In genomic region chr1:87513270-87513669, GRCh38 we compare ENCODE assay signal across 18 cellular contexts.
DNase-seq lines count a peak whose midpoint lies in the region; ATAC-seq and TF ChIP-seq lines count a peak whose summit lies in the region.
"Had no signal": no experiment of that assay in that cellular context is flagged by ENCODE, and none has a peak within 500 bp of the region (broad histone marks: within the 10 kb centered on the region; RNA-seq: fewer than 3 reads in every experiment).

No MANE protein-coding gene starts in this region.

- H3K27me3 Mint-ChIP-seq in WTC11 (ENCODE audit: low read depth): no peaks in the 10 kb centered on the region
- H3K27me3 Mint-ChIP-seq in activated CD8-positive, alpha-beta memory T cell treated with anti-CD3 and anti-CD28 coated beads, Interleukin-2, amount 10 ng/mL, durations not matched to agents 7 days and 5 days: peaks cover 16% of the 10 kb centered on the region

- DNase-seq in A172 (ENCODE audit: low spot score): peak; percentile 10
- peak; percentile 36 for DNase-seq in HEK293T (ENCODE audit: extremely low spot score)
- no peak for DNase-seq in WTC11 (ENCODE audit: low spot score)
- peak; percentile 50 for DNase-seq in iris pigment epithelial cell (ENCODE audit: low read depth)
- no peak for DNase-seq in esophagus squamous epithelium (lab: John Stamatoyannopoulos, UW)
- DNase-seq in stomach: no peak
- DNase-seq in NCI-H1436 (lab: John Stamatoyannopoulos, UW): no peak
- DNase-seq in activated CD8-positive, alpha-beta memory T cell treated with anti-CD3 and anti-CD28 coated beads, Interleukin-2, amount 10 ng/mL, durations not matched to agents 7 days and 5 days: no peak
- DNase-seq: activated CD4-positive, alpha-beta T cell treated with anti-CD3 and anti-CD28 coated beads, Interleukin-2, amount 50 U/mL, for 1 hour; activated naive CD8-positive, alpha-beta T cell treated with anti-CD3 and anti-CD28 coated beads, Interleukin-2, amount 10 ng/mL, durations not matched to agents 7 days and 5 days; activated T-cell treated with anti-CD3 and anti-CD28 coated beads, Interleukin-2, amount 50 U/mL, for 4 hours; endodermal cell; NCI-H1417 treated with DMSO at 0.1 percent for 48 hours; NCI-H526; nephron progenitor cell; PC-9 had no signal

- 52 to 66% methylated on average over 3 of the region's 3 CpGs for WGBS in esophagus squamous epithelium, 2 donors
- 59 to 64% (median 62%) methylated on average over 3 of the region's 3 CpGs for WGBS in stomach, 5 donors

- peak; percentile 53 for ATAC-seq in WTC11
- ATAC-seq in activated CD8-positive, alpha-beta memory T cell treated with anti-CD3 and anti-CD28 coated beads, Interleukin-2, amount 10 ng/mL, durations not matched to agents 7 days and 5 days: no peak
- ATAC-seq: activated T-cell treated with anti-CD3 and anti-CD28 coated beads, Interleukin-2, amount 50 U/mL, for 4 hours had no signal

- no peaks in the 10 kb centered on the region for H3K9me3 ChIP-seq in esophagus squamous epithelium
- no peaks in the 10 kb centered on the region for H3K9me3 ChIP-seq in stomach

- H3K4me1 ChIP-seq in esophagus squamous epithelium (peaks cover 0 to 5% (median 0%) of the 10 kb centered on the region in 3 donors), stomach (no peaks in the 10 kb centered on the region)
- H3K4me1 ChIP-seq: foreskin keratinocyte had no signal

- TF ChIP-seq POLR2A in esophagus squamous epithelium (IDR thresholded peaks at IDR 0.05) (no peak), stomach (IDR thresholded peaks at IDR 0.05) (no peak)

- peaks cover 6% of the 10 kb centered on the region for H3K4me1 Mint-ChIP-seq in WTC11
- no peaks in the 10 kb centered on the region for H3K4me1 Mint-ChIP-seq in activated CD8-positive, alpha-beta memory T cell treated with anti-CD3 and anti-CD28 coated beads, Interleukin-2, amount 10 ng/mL, durations not matched to agents 7 days and 5 days
- H3K4me1 Mint-ChIP-seq: activated naive CD8-positive, alpha-beta T cell treated with anti-CD3 and anti-CD28 coated beads, Interleukin-2, amount 10 ng/mL, durations not matched to agents 7 days and 5 days had no signal

- no peak overlapping the region for H3K4me3 Mint-ChIP-seq in WTC11
- H3K4me3 Mint-ChIP-seq in activated CD8-positive, alpha-beta memory T cell treated with anti-CD3 and anti-CD28 coated beads, Interleukin-2, amount 10 ng/mL, durations not matched to agents 7 days and 5 days: no peak overlapping the region
- H3K4me3 Mint-ChIP-seq: activated naive CD8-positive, alpha-beta T cell treated with anti-CD3 and anti-CD28 coated beads, Interleukin-2, amount 10 ng/mL, durations not matched to agents 7 days and 5 days; activated T-cell treated with anti-CD3 and anti-CD28 coated beads, Interleukin-2, amount 50 U/mL, for 4 hours; endodermal cell; nephron progenitor cell; stimulated activated naive CD8-positive, alpha-beta T cell treated with anti-CD3 and anti-CD28 coated beads, Interleukin-15, Interleukin-2, amounts not matched to agents 100 ng/mL and 50 ng/mL, for 24 hours had no signal

- intact Hi-C loops in esophagus squamous epithelium (cut with DNase I): no loop called here
- intact Hi-C loops in stomach (cut with DNase I; ENCODE audit: low total_unique reads): no loop called here

- H3K27ac Mint-ChIP-seq in WTC11: no peak overlapping the region
- no peak overlapping the region for H3K27ac Mint-ChIP-seq in activated CD8-positive, alpha-beta memory T cell treated with anti-CD3 and anti-CD28 coated beads, Interleukin-2, amount 10 ng/mL, durations not matched to agents 7 days and 5 days
- H3K27ac Mint-ChIP-seq: activated naive CD8-positive, alpha-beta T cell treated with anti-CD3 and anti-CD28 coated beads, Interleukin-2, amount 10 ng/mL, durations not matched to agents 7 days and 5 days; endodermal cell; nephron progenitor cell; stimulated activated naive CD8-positive, alpha-beta T cell treated with anti-CD3 and anti-CD28 coated beads, Interleukin-15, Interleukin-2, amounts not matched to agents 100 ng/mL and 50 ng/mL, for 24 hours had no signal

- TF ChIP-seq EP300 in stomach (IDR thresholded peaks at IDR 0.05): no peak

- POLR2A ChIA-PET in HEK293T (lab: Yijun Ruan, JAX) (no interaction called here), WTC11 (lab: Charles Lee) (interaction anchor here (1.0 to 1.1 kb wide), 2 partner anchors 182 to 185 kb away, joined by 3 to 4 read pairs; no protein-coding TSS in a partner anchor)

- H3K36me3 ChIP-seq in esophagus squamous epithelium: no peaks in the 10 kb centered on the region
- no peaks in the 10 kb centered on the region for H3K36me3 ChIP-seq in stomach

- H3K9me3 Mint-ChIP-seq in WTC11: peaks cover 8% of the 10 kb centered on the region; the same call in 1 of the 2 replicates
- no peaks in the 10 kb centered on the region for H3K9me3 Mint-ChIP-seq in activated CD8-positive, alpha-beta memory T cell treated with anti-CD3 and anti-CD28 coated beads, Interleukin-2, amount 10 ng/mL, durations not matched to agents 7 days and 5 days (ENCODE audit: low read depth)
- H3K9me3 Mint-ChIP-seq: activated naive CD8-positive, alpha-beta T cell treated with anti-CD3 and anti-CD28 coated beads, Interleukin-2, amount 10 ng/mL, durations not matched to agents 7 days and 5 days; endodermal cell; nephron progenitor cell; stimulated activated naive CD8-positive, alpha-beta T cell treated with anti-CD3 and anti-CD28 coated beads, Interleukin-15, Interleukin-2, amounts not matched to agents 100 ng/mL and 50 ng/mL, for 24 hours had no signal

- CTCF ChIA-PET in HEK293T (lab: Yijun Ruan, JAX) (no interaction called here), WTC11 (lab: Charles Lee) (no interaction called here)
- CTCF ChIA-PET in activated CD8-positive, alpha-beta memory T cell treated with anti-CD3 and anti-CD28 coated beads, Interleukin-2, amount 10 ng/mL, durations not matched to agents 7 days and 5 days (lab: Charles Lee): no interaction called here

- H3K27ac ChIP-seq in esophagus squamous epithelium (no peak overlapping the region), stomach (no peak overlapping the region)
- H3K27ac ChIP-seq: foreskin keratinocyte, PC-9 had no signal

- no peaks in the 10 kb centered on the region for H3K27me3 ChIP-seq in esophagus squamous epithelium
- H3K27me3 ChIP-seq in stomach: no peaks in the 10 kb centered on the region
- H3K27me3 ChIP-seq: foreskin keratinocyte had no signal

- H3K4me3 ChIP-seq in esophagus squamous epithelium: no peak overlapping the region
- H3K4me3 ChIP-seq in stomach: no peak overlapping the region
- H3K4me3 ChIP-seq: PC-9 had no signal

- TF ChIP-seq CTCF in WTC11 (IDR thresholded peaks at IDR 0.05) (no peak), esophagus squamous epithelium (IDR thresholded peaks at IDR 0.05) (no peak), stomach (IDR thresholded peaks at IDR 0.05) (no peak)

- no peaks in the 10 kb centered on the region for H3K36me3 Mint-ChIP-seq in WTC11
- H3K36me3 Mint-ChIP-seq in activated CD8-positive, alpha-beta memory T cell treated with anti-CD3 and anti-CD28 coated beads, Interleukin-2, amount 10 ng/mL, durations not matched to agents 7 days and 5 days: no peaks in the 10 kb centered on the region
- H3K36me3 Mint-ChIP-seq: activated naive CD8-positive, alpha-beta T cell treated with anti-CD3 and anti-CD28 coated beads, Interleukin-2, amount 10 ng/mL, durations not matched to agents 7 days and 5 days had no signal

TF ChIP-seq in HEK293T, 16 proteins besides CTCF, POLR2A, EP300 and RAD21:
- no peak for TF ChIP-seq LEF1 (IDR thresholded peaks at IDR 0.05; ENCODE audit: borderline replicate concordance)
- TF ChIP-seq FOXK2 (IDR thresholded peaks at IDR 0.05): no peak
- TF ChIP-seq SP1 (IDR thresholded peaks at IDR 0.05): no peak
- TF ChIP-seq, protein P1, sequence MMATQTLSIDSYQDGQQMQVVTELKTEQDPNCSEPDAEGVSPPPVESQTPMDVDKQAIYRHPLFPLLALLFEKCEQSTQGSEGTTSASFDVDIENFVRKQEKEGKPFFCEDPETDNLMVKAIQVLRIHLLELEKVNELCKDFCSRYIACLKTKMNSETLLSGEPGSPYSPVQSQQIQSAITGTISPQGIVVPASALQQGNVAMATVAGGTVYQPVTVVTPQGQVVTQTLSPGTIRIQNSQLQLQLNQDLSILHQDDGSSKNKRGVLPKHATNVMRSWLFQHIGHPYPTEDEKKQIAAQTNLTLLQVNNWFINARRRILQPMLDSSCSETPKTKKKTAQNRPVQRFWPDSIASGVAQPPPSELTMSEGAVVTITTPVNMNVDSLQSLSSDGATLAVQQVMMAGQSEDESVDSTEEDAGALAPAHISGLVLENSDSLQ (IDR thresholded peaks at IDR 0.05): no peak
- no peak for TF ChIP-seq HDGF (IDR thresholded peaks at IDR 0.05; ENCODE audit: borderline replicate concordance)
- no peak for TF ChIP-seq FOXA1 (IDR thresholded peaks at IDR 0.05)
- TF ChIP-seq FOXM1 (IDR thresholded peaks at IDR 0.05; ENCODE audit: borderline replicate concordance): no peak
- no peak for TF ChIP-seq BHLHE40 (IDR thresholded peaks at IDR 0.05; ENCODE audit: borderline replicate concordance)
- no peak for TF ChIP-seq ARNT (IDR thresholded peaks at IDR 0.05)
- TF ChIP-seq CTBP1 (IDR thresholded peaks at IDR 0.05; ENCODE audit: borderline replicate concordance): no peak
- TF ChIP-seq ELF4 (IDR thresholded peaks at IDR 0.05): no peak

TF ChIP-seq in WTC11, 78 proteins besides CTCF, POLR2A, EP300 and RAD21 (continues in another document):
- TF ChIP-seq, protein P2, sequence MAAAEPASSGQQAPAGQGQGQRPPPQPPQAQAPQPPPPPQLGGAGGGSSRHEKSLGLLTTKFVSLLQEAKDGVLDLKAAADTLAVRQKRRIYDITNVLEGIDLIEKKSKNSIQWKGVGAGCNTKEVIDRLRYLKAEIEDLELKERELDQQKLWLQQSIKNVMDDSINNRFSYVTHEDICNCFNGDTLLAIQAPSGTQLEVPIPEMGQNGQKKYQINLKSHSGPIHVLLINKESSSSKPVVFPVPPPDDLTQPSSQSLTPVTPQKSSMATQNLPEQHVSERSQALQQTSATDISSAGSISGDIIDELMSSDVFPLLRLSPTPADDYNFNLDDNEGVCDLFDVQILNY (CRISPR knock-in tag; IDR thresholded peaks at IDR 0.05): no peak
- TF ChIP-seq RELA (CRISPR knock-in tag; IDR thresholded peaks at IDR 0.05; ENCODE audit: borderline replicate concordance) (no peak), ZNF671 (CRISPR knock-in tag; IDR thresholded peaks at IDR 0.05) (no peak), SMAD3 (CRISPR knock-in tag; IDR thresholded peaks at IDR 0.05; ENCODE audit: borderline replicate concordance) (no peak), OVOL2 (CRISPR knock-in tag; IDR thresholded peaks at IDR 0.05; ENCODE audit: borderline replicate concordance) (no peak), RORB (CRISPR knock-in tag; IDR thresholded peaks at IDR 0.05) (no peak), SOX15 (CRISPR knock-in tag; IDR thresholded peaks at IDR 0.05) (no peak), ZNF423 (CRISPR knock-in tag; IDR thresholded peaks at IDR 0.05) (no peak), ZNF317 (CRISPR knock-in tag; IDR thresholded peaks at IDR 0.05; ENCODE audit: borderline replicate concordance, low read depth) (no peak)
- TF ChIP-seq, protein P3, sequence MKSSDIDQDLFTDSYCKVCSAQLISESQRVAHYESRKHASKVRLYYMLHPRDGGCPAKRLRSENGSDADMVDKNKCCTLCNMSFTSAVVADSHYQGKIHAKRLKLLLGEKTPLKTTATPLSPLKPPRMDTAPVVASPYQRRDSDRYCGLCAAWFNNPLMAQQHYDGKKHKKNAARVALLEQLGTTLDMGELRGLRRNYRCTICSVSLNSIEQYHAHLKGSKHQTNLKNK (CRISPR knock-in tag; IDR thresholded peaks at IDR 0.05): no peak

Comparison
In these comparisons a context has a peak if more than half of its experiments do, and no peak if none do; other contexts are left out.
1. DNase-seq: peak in A172 (single experiment), HEK293T (single experiment) and iris pigment epithelial cell (single experiment); none in WTC11 (single experiment), esophagus squamous epithelium (single experiment), stomach (single experiment), NCI-H1436 (single experiment) and activated CD8-positive, alpha-beta memory T cell treated with anti-CD3 and anti-CD28 coated beads, Interleukin-2, amount 10 ng/mL, durations not matched to agents 7 days and 5 days (single experiment).